13 cellular contexts compared by ENCODE assay signal in the genomic region with DNA sequence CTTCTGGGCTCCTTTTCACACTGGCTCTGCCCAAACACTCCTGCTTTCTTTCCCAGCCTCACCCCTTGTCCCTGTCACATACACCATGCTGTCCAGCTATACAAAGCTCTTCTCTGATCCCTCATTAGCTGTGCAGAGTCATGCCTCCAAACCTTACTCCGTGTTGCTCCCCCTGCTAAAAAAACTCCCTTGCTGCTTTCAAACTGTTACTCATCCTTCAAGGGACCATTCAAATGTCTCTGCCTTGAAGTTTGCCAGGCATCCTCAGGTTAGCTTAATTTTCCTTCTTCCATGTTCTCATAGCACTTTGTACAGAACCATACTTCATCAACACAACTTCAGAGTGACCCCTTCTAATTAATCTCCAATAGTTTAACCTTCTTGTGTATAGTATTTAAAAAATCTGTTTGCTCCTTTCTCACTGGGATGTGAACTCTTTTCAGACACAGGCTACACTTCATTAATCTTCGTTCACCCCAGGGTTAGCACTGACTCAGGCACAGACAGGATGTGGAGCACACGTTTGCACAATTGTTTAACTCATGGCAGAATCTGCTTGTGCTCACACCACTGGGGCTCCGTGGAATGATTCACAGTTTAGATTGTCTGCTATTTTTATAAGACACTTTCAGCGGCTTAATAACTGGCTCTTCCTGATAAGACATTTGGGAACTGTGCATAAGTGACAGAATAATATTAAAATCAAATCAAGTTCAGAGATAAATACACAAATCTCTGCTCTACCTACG. TPM values are rescaled to one million over a fixed set of nuclear protein-coding genes. Genes with fewer than 3 reads are reported as not detected.
DNase-seq lines count a peak whose midpoint lies in the region; ATAC-seq and TF ChIP-seq lines count a peak whose summit lies in the region.
"Had no signal": no experiment of that assay in that cellular context is flagged by ENCODE, and none has a peak within 500 bp of the region (broad histone marks: within the 10 kb centered on the region; RNA-seq: fewer than 3 reads in every experiment).

No MANE protein-coding gene starts in this region.

- H3K9me3 ChIP-seq in heart left ventricle (no peaks in the 10 kb centered on the region), upper lobe of right lung (no peaks in the 10 kb centered on the region)
- H3K9me3 ChIP-seq: A549, ascending aorta had no signal

- no peak for TF ChIP-seq POLR2A in heart left ventricle (IDR thresholded peaks at IDR 0.05)

- 37 to 47% (median 45%) methylated on average over 6 of the region's 6 CpGs for WGBS in heart left ventricle, 4 donors

- H3K27ac Mint-ChIP-seq in activated T-helper 2 cell treated with anti-CD3 and anti-CD28 coated beads, Interferon-gamma antibody, Interleukin-2, Interleukin-4, amounts not matched to agents 10 μg/mL and 5 μg/mL and 100 μg/mL, durations not matched to agents 14 hours and 24 hours and 36 hours: no peak overlapping the region

- H3K27me3 Mint-ChIP-seq in activated T-helper 2 cell treated with anti-CD3 and anti-CD28 coated beads, Interferon-gamma antibody, Interleukin-2, Interleukin-4, amounts not matched to agents 10 μg/mL and 5 μg/mL and 100 μg/mL, durations not matched to agents 14 hours and 24 hours and 36 hours (ENCODE audit: low read depth): peaks cover 1% of the 10 kb centered on the region

- H3K36me3 Mint-ChIP-seq in activated T-helper 2 cell treated with anti-CD3 and anti-CD28 coated beads, Interferon-gamma antibody, Interleukin-2, Interleukin-4, amounts not matched to agents 10 μg/mL and 5 μg/mL and 100 μg/mL, durations not matched to agents 14 hours and 24 hours and 36 hours (ENCODE audit: low read depth): no peaks in the 10 kb centered on the region

- DNase-seq in heart left ventricle (no peak), Right ventricle myocardium superior (no peak), M059J (ENCODE audit: low read depth) (peak; percentile 44), upper lobe of right lung (no peak), DMS79 (lab: John Stamatoyannopoulos, UW) (no peak), T-helper 1 cell (no peak)
- DNase-seq in activated T-helper 2 cell treated with anti-CD3 and anti-CD28 coated beads, Interferon-gamma antibody, Interleukin-2, Interleukin-4, amounts not matched to agents 10 μg/mL and 5 μg/mL and 100 μg/mL, durations not matched to agents 14 hours and 24 hours and 36 hours (ENCODE audit: low spot score): no peak
- DNase-seq: NCI-H2171; stimulated activated naive CD4-positive, alpha-beta T cell treated with Interleukin-2 at 50 U/mL for 16 hours had no signal

- TF ChIP-seq CTCF in heart left ventricle (IDR thresholded peaks at IDR 0.05) (no peak), upper lobe of right lung (IDR thresholded peaks at IDR 0.05) (no peak)

- H3K4me1 ChIP-seq in heart left ventricle: peaks cover 0 to 7% (median 0%) of the 10 kb centered on the region in 12 donors
- peaks cover 5% of the 10 kb centered on the region for H3K4me1 ChIP-seq in upper lobe of right lung
- H3K4me1 ChIP-seq: A549, ascending aorta had no signal

- no peaks in the 10 kb centered on the region for H3K9me3 Mint-ChIP-seq in activated T-helper 2 cell treated with anti-CD3 and anti-CD28 coated beads, Interferon-gamma antibody, Interleukin-2, Interleukin-4, amounts not matched to agents 10 μg/mL and 5 μg/mL and 100 μg/mL, durations not matched to agents 14 hours and 24 hours and 36 hours

- ATAC-seq in heart left ventricle (peak in 3 of 4 donors; percentile 46 to 71 (median 49)), Right ventricle myocardium superior (ENCODE audit: poor library complexity) (no peak), esophagus mucosa (peak; percentile 68), upper lobe of right lung (peak; percentile 17)
- ATAC-seq: A549, sciatic nerve had no signal

- H3K27me3 ChIP-seq in heart left ventricle (no peaks in the 10 kb centered on the region), upper lobe of right lung (no peaks in the 10 kb centered on the region)
- H3K27me3 ChIP-seq: ascending aorta had no signal

- peaks cover 9% of the 10 kb centered on the region for H3K4me1 Mint-ChIP-seq in activated T-helper 2 cell treated with anti-CD3 and anti-CD28 coated beads, Interferon-gamma antibody, Interleukin-2, Interleukin-4, amounts not matched to agents 10 μg/mL and 5 μg/mL and 100 μg/mL, durations not matched to agents 14 hours and 24 hours and 36 hours (ENCODE audit: low read depth)

- intact Hi-C loops in heart left ventricle (cut with DNase I): no loop called here
- intact Hi-C loops in Right ventricle myocardium superior (cut with DNase I): no loop called here
- intact Hi-C loops in upper lobe of right lung (cut with DNase I): no loop called here
- intact Hi-C loops in activated T-helper 2 cell treated with anti-CD3 and anti-CD28 coated beads, Interferon-gamma antibody, Interleukin-2, Interleukin-4, amounts not matched to agents 10 μg/mL and 5 μg/mL and 100 μg/mL, durations not matched to agents 14 hours and 24 hours and 36 hours (cut with micrococcal nuclease): no loop called here

- no peak overlapping the region for H3K4me3 Mint-ChIP-seq in activated T-helper 2 cell treated with anti-CD3 and anti-CD28 coated beads, Interferon-gamma antibody, Interleukin-2, Interleukin-4, amounts not matched to agents 10 μg/mL and 5 μg/mL and 100 μg/mL, durations not matched to agents 14 hours and 24 hours and 36 hours (ENCODE audit: low read depth)

- H3K4me3 ChIP-seq in heart left ventricle: no peak overlapping the region
- H3K4me3 ChIP-seq in upper lobe of right lung: no peak overlapping the region
- H3K4me3 ChIP-seq: A549, ascending aorta had no signal

- no peak overlapping the region for H3K27ac ChIP-seq in heart left ventricle
- no peak overlapping the region for H3K27ac ChIP-seq in upper lobe of right lung
- H3K27ac ChIP-seq: A549, ascending aorta had no signal

- no peaks in the 10 kb centered on the region for H3K36me3 ChIP-seq in heart left ventricle
- H3K36me3 ChIP-seq in upper lobe of right lung: no peaks in the 10 kb centered on the region
- H3K36me3 ChIP-seq: ascending aorta had no signal

RNA-seq across cellular contexts. Expression of gene SEL1L3, which starts 21.4 kb away (rescaled TPM):
- total RNA-seq in heart left ventricle (10 to 100 TPM in 2 of 9 donors, 1 to 10 TPM in 7; 2.1 to 20.7 (median 3.6) TPM), Right ventricle myocardium superior (3.2 TPM), esophagus mucosa (8.5 TPM), upper lobe of right lung (69.2 TPM)
- 1 to 10 TPM; 1.1 to 2.9 TPM for polyA plus RNA-seq in heart left ventricle
- 7.1 and 9.1 TPM in 2 replicates for total RNA-seq in M059J (2014; rRNA removed; shearing (Covaris generic))
- total RNA-seq in activated T-helper 2 cell treated with anti-CD3 and anti-CD28 coated beads, Interferon-gamma antibody, Interleukin-2, Interleukin-4, amounts not matched to agents 10 μg/mL and 5 μg/mL and 100 μg/mL, durations not matched to agents 14 hours and 24 hours and 36 hours: 44.0 and 49.2 TPM in 2 replicates

RNA-seq across cellular contexts. Expression of gene SMIM20, which starts 29.8 kb away (rescaled TPM):
- 10 to 100 TPM; 27.4 to 50.8 (median 37.2) TPM for total RNA-seq in heart left ventricle
- polyA plus RNA-seq in heart left ventricle: 10 to 100 TPM; 40.3 to 42.3 TPM
- total RNA-seq in Right ventricle myocardium superior: 40.1 TPM
- total RNA-seq in M059J (2014; rRNA removed; shearing (Covaris generic)): 50.7 and 54.1 TPM in 2 replicates
- total RNA-seq in esophagus mucosa: 14.8 TPM
- 25.2 TPM for total RNA-seq in upper lobe of right lung
- 17.0 and 18.7 TPM in 2 replicates for total RNA-seq in activated T-helper 2 cell treated with anti-CD3 and anti-CD28 coated beads, Interferon-gamma antibody, Interleukin-2, Interleukin-4, amounts not matched to agents 10 μg/mL and 5 μg/mL and 100 μg/mL, durations not matched to agents 14 hours and 24 hours and 36 hours
